Comparison of ENCODE assay signal across 16 cellular contexts in genomic region chr9:121550041-121550440, GRCh38. TPM values are rescaled to one million over a fixed set of nuclear protein-coding genes. Genes with fewer than 3 reads are reported as not detected.
DNase-seq lines count a peak whose midpoint lies in the region; ATAC-seq and TF ChIP-seq lines count a peak whose summit lies in the region.
"Had no signal": no experiment of that assay in that cellular context is flagged by ENCODE, and none has a peak within 500 bp of the region (broad histone marks: within the 10 kb centered on the region; RNA-seq: fewer than 3 reads in every experiment).

No MANE protein-coding gene starts in this region.

- 0 out of 22 replicates have a peak overlapping the region, but pooled peaks of 1 of the 11 experiments have one; percentile 63 for H3K9ac ChIP-seq in BLaER1 treated with 17β-estradiol and CSF1 and Interleukin-3, amounts not matched to agents 10 nM and 100 nM
- no peak overlapping the region for H3K9ac ChIP-seq in HUES6 (ENCODE audit: low read length)

- H4K20me1 ChIP-seq in BLaER1 treated with 17β-estradiol and CSF1 and Interleukin-3, amounts not matched to agents 10 nM and 100 nM: peaks cover 0 to 17% (median 0%) of the 10 kb centered on the region in 11 experiments; a peak in 2 of 22 replicates
- H4K20me1 ChIP-seq in osteoblast (ENCODE audit: insufficient read depth, low read length): peaks cover 3% of the 10 kb centered on the region

- no peaks in the 10 kb centered on the region for H3K27me3 ChIP-seq in BLaER1 treated with 17β-estradiol and CSF1 and Interleukin-3, amounts not matched to agents 10 nM and 100 nM
- H3K27me3 ChIP-seq in HUES6 (ENCODE audit: control insufficient read depth, insufficient read depth, low read length) (peaks cover 39% of the 10 kb centered on the region), dorsolateral prefrontal cortex (no peaks in the 10 kb centered on the region), osteoblast (ENCODE audit: insufficient read depth, low read length) (peaks cover 23% of the 10 kb centered on the region)
- no peaks in the 10 kb centered on the region for H3K27me3 ChIP-seq in CD4-positive, alpha-beta memory T cell (ENCODE audit: insufficient read depth, low read length)
- H3K27me3 ChIP-seq: gastroesophageal sphincter, transverse colon had no signal

- TF ChIP-seq CTCF in dorsolateral prefrontal cortex (IDR thresholded peaks at IDR 0.05 in 54 of 56, conservative IDR thresholded peaks at IDR 0.05 in 2 of 56; ENCODE audit: low read depth in 1 of 56, partially characterized antibody in 56 of 56) (no peak), osteoblast (IDR thresholded peaks at IDR 0.05; ENCODE audit: extremely low read depth, low read depth, low read length) (no peak)

- DNase-seq in dorsolateral prefrontal cortex: no peak
- no peak for DNase-seq in osteoblast (ENCODE audit: insufficient read length, low spot score, missing footprints)
- DNase-seq in activated CD8-positive, alpha-beta memory T cell treated with anti-CD3 and anti-CD28 coated beads, Interleukin-2, amount 10 ng/mL, durations not matched to agents 7 days and 5 days: no peak
- DNase-seq in CD4-positive, alpha-beta memory T cell: no peak

- POLR2A ChIA-PET in CD4-positive, alpha-beta memory T cell (lab: Charles Lee; ENCODE audit: partially characterized antibody): no interaction called here

- H3K36me3 Mint-ChIP-seq in activated CD8-positive, alpha-beta memory T cell treated with anti-CD3 and anti-CD28 coated beads, Interleukin-2, amount 10 ng/mL, durations not matched to agents 7 days and 5 days: no peaks in the 10 kb centered on the region
- no peaks in the 10 kb centered on the region for H3K36me3 Mint-ChIP-seq in CD4-positive, alpha-beta memory T cell
- H3K36me3 Mint-ChIP-seq: activated naive CD4-positive, alpha-beta T cell treated with anti-CD3 and anti-CD28 coated beads, Interleukin-2, amount 50 U/mL, for 24 hours; memory B cell; naive thymus-derived CD4-positive, alpha-beta T cell had no signal

- peak overlapping the region; percentile 71 to 98 (median 87) for H3K4me2 ChIP-seq in BLaER1 treated with 17β-estradiol and CSF1 and Interleukin-3, amounts not matched to agents 10 nM and 100 nM
- peak overlapping the region; percentile 32 for H3K4me2 ChIP-seq in osteoblast (ENCODE audit: insufficient read depth, low read length)

- H2AFZ ChIP-seq in osteoblast (ENCODE audit: low read length): no peak overlapping the region

- H3K27ac Mint-ChIP-seq in activated CD8-positive, alpha-beta memory T cell treated with anti-CD3 and anti-CD28 coated beads, Interleukin-2, amount 10 ng/mL, durations not matched to agents 7 days and 5 days: no peak overlapping the region
- H3K27ac Mint-ChIP-seq in CD4-positive, alpha-beta memory T cell: no peak overlapping the region
- H3K27ac Mint-ChIP-seq: activated naive CD4-positive, alpha-beta T cell treated with anti-CD3 and anti-CD28 coated beads, Interleukin-2, amount 50 U/mL, for 24 hours; memory B cell; naive thymus-derived CD4-positive, alpha-beta T cell had no signal

- CTCF ChIA-PET in activated CD8-positive, alpha-beta memory T cell treated with anti-CD3 and anti-CD28 coated beads, Interleukin-2, amount 10 ng/mL, durations not matched to agents 7 days and 5 days (lab: Charles Lee): interaction anchor here (0.6 to 1.9 kb wide), 21 partner anchors 9 to 572 kb away, joined by 3 to 8 read pairs (median 3); no protein-coding TSS in a partner anchor
- CTCF ChIA-PET in CD4-positive, alpha-beta memory T cell (lab: Charles Lee; ENCODE audit: partially characterized antibody): interaction anchor here (0.6 to 1.8 kb wide), 6 partner anchors 9 to 1263 kb away, joined by 3 to 7 read pairs (median 3); no protein-coding TSS in a partner anchor

- ATAC-seq in GM21367 (IDR thresholded peaks at IDR 0.05; ENCODE audit: unreplicated experiment) (no peak), HG03432 (IDR thresholded peaks at IDR 0.05; ENCODE audit: unreplicated experiment) (no peak)
- no peak for ATAC-seq in activated CD8-positive, alpha-beta memory T cell treated with anti-CD3 and anti-CD28 coated beads, Interleukin-2, amount 10 ng/mL, durations not matched to agents 7 days and 5 days

- no peaks in the 10 kb centered on the region for H3K79me2 ChIP-seq in osteoblast (ENCODE audit: insufficient read depth, low read length)

- intact Hi-C loops in dorsolateral prefrontal cortex (cut with DNase I): loop anchor here in 1 of 2 donors (5.0 kb wide), 2 partner anchors 137 to 442 kb away; no protein-coding TSS in a partner anchor
- intact Hi-C loops in CD4-positive, alpha-beta memory T cell (cut with micrococcal nuclease): no loop called here

- H3K4me1 ChIP-seq in BLaER1 treated with 17β-estradiol and CSF1 and Interleukin-3, amounts not matched to agents 10 nM and 100 nM: peaks cover 34 to 65% (median 60%) of the 10 kb centered on the region in 10 experiments
- H3K4me1 ChIP-seq in HUES6 (ENCODE audit: control insufficient read depth, insufficient read depth, low read length) (no peaks in the 10 kb centered on the region; the same call in 1 of the 2 replicates), osteoblast (ENCODE audit: insufficient read depth, low read length) (peaks cover 8% of the 10 kb centered on the region)
- peaks cover 10% of the 10 kb centered on the region for H3K4me1 ChIP-seq in CD4-positive, alpha-beta memory T cell (ENCODE audit: insufficient read depth, low read length)

- H3K27ac ChIP-seq in BLaER1 treated with 17β-estradiol and CSF1 and Interleukin-3, amounts not matched to agents 10 nM and 100 nM: no peak overlapping the region
- H3K27ac ChIP-seq in HUES6 (ENCODE audit: low read depth, low read length): no peak overlapping the region
- H3K27ac ChIP-seq in dorsolateral prefrontal cortex: peak overlapping the region in 2 of 59 donors; percentile 70 to 71
- no peak overlapping the region for H3K27ac ChIP-seq in osteoblast (ENCODE audit: low read depth, low read length)
- no peak overlapping the region for H3K27ac ChIP-seq in CD4-positive, alpha-beta memory T cell (ENCODE audit: low read depth, low read length)
- H3K27ac ChIP-seq: transverse colon had no signal

- no peak overlapping the region for H3K4me3 Mint-ChIP-seq in activated CD8-positive, alpha-beta memory T cell treated with anti-CD3 and anti-CD28 coated beads, Interleukin-2, amount 10 ng/mL, durations not matched to agents 7 days and 5 days
- H3K4me3 Mint-ChIP-seq in CD4-positive, alpha-beta memory T cell: no peak overlapping the region
- H3K4me3 Mint-ChIP-seq: activated naive CD4-positive, alpha-beta T cell treated with anti-CD3 and anti-CD28 coated beads, Interleukin-2, amount 50 U/mL, for 24 hours; memory B cell had no signal

- H3K9me3 Mint-ChIP-seq in activated CD8-positive, alpha-beta memory T cell treated with anti-CD3 and anti-CD28 coated beads, Interleukin-2, amount 10 ng/mL, durations not matched to agents 7 days and 5 days (ENCODE audit: low read depth): no peaks in the 10 kb centered on the region
- peaks cover 0 to 2% (median 0%) of the 10 kb centered on the region in 8 donors for H3K9me3 Mint-ChIP-seq in CD4-positive, alpha-beta memory T cell
- H3K9me3 Mint-ChIP-seq: activated naive CD4-positive, alpha-beta T cell treated with anti-CD3 and anti-CD28 coated beads, Interleukin-2, amount 50 U/mL, for 24 hours; memory B cell; naive thymus-derived CD4-positive, alpha-beta T cell had no signal

- no peaks in the 10 kb centered on the region for H3K9me3 ChIP-seq in BLaER1 treated with 17β-estradiol and CSF1 and Interleukin-3, amounts not matched to agents 10 nM and 100 nM (replicated peaks in 1 of 11)
- H3K9me3 ChIP-seq in HUES6 (ENCODE audit: control insufficient read depth, insufficient read depth, low read depth, low read length) (no peaks in the 10 kb centered on the region), osteoblast (ENCODE audit: low read depth, low read length) (no peaks in the 10 kb centered on the region)
- no peaks in the 10 kb centered on the region for H3K9me3 ChIP-seq in CD4-positive, alpha-beta memory T cell (ENCODE audit: control insufficient read depth in 1 of 2, low read length in 2 of 2)
- H3K9me3 ChIP-seq: gastroesophageal sphincter, transverse colon had no signal

- H3K36me3 ChIP-seq in BLaER1 treated with 17β-estradiol and CSF1 and Interleukin-3, amounts not matched to agents 10 nM and 100 nM: no peaks in the 10 kb centered on the region
- H3K36me3 ChIP-seq in HUES6 (ENCODE audit: control insufficient read depth, insufficient read depth, low read length) (no peaks in the 10 kb centered on the region), osteoblast (ENCODE audit: insufficient read depth, low read length) (no peaks in the 10 kb centered on the region)
- H3K36me3 ChIP-seq in CD4-positive, alpha-beta memory T cell (ENCODE audit: insufficient read depth, low read length): no peaks in the 10 kb centered on the region
- H3K36me3 ChIP-seq: gastroesophageal sphincter, transverse colon had no signal

- H3K27me3 Mint-ChIP-seq in activated CD8-positive, alpha-beta memory T cell treated with anti-CD3 and anti-CD28 coated beads, Interleukin-2, amount 10 ng/mL, durations not matched to agents 7 days and 5 days: peaks cover 29% of the 10 kb centered on the region
- peaks cover 8 to 14% of the 10 kb centered on the region in 2 donors for H3K27me3 Mint-ChIP-seq in CD4-positive, alpha-beta memory T cell

- peak overlapping the region in 1 of 10 experiments; percentile 54; a peak in 1 of 20 replicates for H3K4me3 ChIP-seq in BLaER1 treated with 17β-estradiol and CSF1 and Interleukin-3, amounts not matched to agents 10 nM and 100 nM
- H3K4me3 ChIP-seq in HUES6 (ENCODE audit: low read depth, low read length): peak overlapping the region; percentile 57; the same call in 1 of the 2 replicates
- peak overlapping the region in 47 of 59 donors; percentile 23 to 67 (median 52) for H3K4me3 ChIP-seq in dorsolateral prefrontal cortex
- H3K4me3 ChIP-seq in osteoblast (ENCODE audit: insufficient read depth, low read length): no peak overlapping the region
- no peak overlapping the region for H3K4me3 ChIP-seq in CD4-positive, alpha-beta memory T cell (ENCODE audit: low read length in 2 of 2)

- peaks cover 3% of the 10 kb centered on the region for H3K4me1 Mint-ChIP-seq in activated CD8-positive, alpha-beta memory T cell treated with anti-CD3 and anti-CD28 coated beads, Interleukin-2, amount 10 ng/mL, durations not matched to agents 7 days and 5 days
- H3K4me1 Mint-ChIP-seq in CD4-positive, alpha-beta memory T cell: peaks cover 0 to 9% (median 5%) of the 10 kb centered on the region in 4 donors

RNA-seq across cellular contexts. Expression of gene GGTA1, which starts 50.4 kb away (rescaled TPM):
- total RNA-seq in dorsolateral prefrontal cortex (10 to 100 TPM in 17 of 120 experiments, 1 to 10 TPM in 103; 3.0 to 18.0 (median 7.4) TPM), osteoblast (not detected in 2 replicates)
- 1 to 10 TPM in 1 of 2 experiments, not detected in 1; 1.6 TPM for total RNA-seq in activated CD8-positive, alpha-beta memory T cell treated with anti-CD3 and anti-CD28 coated beads, Interleukin-2, amount 10 ng/mL, durations not matched to agents 7 days and 5 days
- not detected for total RNA-seq in CD4-positive, alpha-beta memory T cell
- polyA plus RNA-seq in CD4-positive, alpha-beta memory T cell: not detected
- total RNA-seq: HT1080, kidney epithelial cell, NCI-H460 had no signal
- polyA plus RNA-seq: naive thymus-derived CD4-positive, alpha-beta T cell had no signal

Comparison
In these comparisons a context has a peak if more than half of its experiments do, and no peak if none do; other contexts are left out.
1. H3K4me3 ChIP-seq: peak in HUES6 (single experiment) and dorsolateral prefrontal cortex (47 of 59); none in osteoblast (single experiment) and CD4-positive, alpha-beta memory T cell (0 of 2).